18 cellular contexts compared by ENCODE assay signal in the genomic region with DNA sequence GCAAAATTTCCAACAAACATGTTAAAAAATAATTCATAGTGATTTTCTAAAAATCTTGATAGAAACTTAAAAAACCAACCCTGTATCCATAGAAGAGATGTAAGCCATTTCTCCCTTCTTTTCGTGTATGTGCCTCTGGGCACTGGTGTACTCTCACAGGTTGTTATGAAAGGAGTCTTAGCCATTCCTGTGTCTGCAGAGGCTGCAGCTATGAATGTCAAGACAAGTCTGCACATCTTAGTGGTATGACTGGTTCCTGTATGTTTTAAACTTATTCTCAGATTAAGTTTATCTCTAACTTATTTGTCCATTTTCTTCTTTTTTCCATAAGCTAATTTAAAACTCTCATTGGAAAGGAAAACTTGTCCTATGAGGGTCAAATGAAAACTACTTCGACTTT.
"Had no signal": no experiment of that assay in that cellular context is flagged by ENCODE, and none has a peak within 500 bp of the region (broad histone marks: within the 10 kb centered on the region; RNA-seq: fewer than 3 reads in every experiment).

No MANE protein-coding gene starts in this region.

- H3K4me1 ChIP-seq: suprapubic skin, thyroid gland had no signal

- H3K4me3 Mint-ChIP-seq: dendritic cell treated with granulocyte-macrophage colony-stimulating factor and Interleukin-4, amounts not matched to agents 40 ng/mL and 50 ng/mL, for 4 days; effector memory CD8-positive, alpha-beta T cell; naive thymus-derived CD8-positive, alpha-beta T cell; stimulated activated effector memory CD8-positive, alpha-beta T cell treated with anti-CD3 and anti-CD28 coated beads, Interleukin-12 subunit alpha, Interleukin-12 subunit beta, amount 100 ng/mL, for 72 hours; type B pancreatic cell had no signal

- H3K4me3 ChIP-seq: hepatocyte, mucosa of descending colon, suprapubic skin, thyroid gland had no signal

- DNase-seq: effector memory CD8-positive, alpha-beta T cell; erythroblast; head of caudate nucleus; mucosa of descending colon; naive thymus-derived CD8-positive, alpha-beta T cell; right cardiac atrium; small intestine; stimulated activated CD4-positive, alpha-beta T cell treated with anti-CD3 and anti-CD28 coated beads, Interleukin-4, amount 100 ng/mL, for 1 hour; stimulated activated CD8-positive, alpha-beta memory T cell treated with anti-CD3 and anti-CD28 coated beads, Interleukin-4, amount 100 ng/mL, for 48 hours; stimulated activated naive CD8-positive, alpha-beta T cell treated with anti-CD3 and anti-CD28 coated beads, Interleukin-15, Interleukin-2, amounts not matched to agents 100 U/mL and 50 U/mL, for 24 hours; thyroid gland had no signal

- H3K36me3 Mint-ChIP-seq: naive thymus-derived CD8-positive, alpha-beta T cell; type B pancreatic cell had no signal

- H3K27ac Mint-ChIP-seq: dendritic cell treated with granulocyte-macrophage colony-stimulating factor and Interleukin-4, amounts not matched to agents 40 ng/mL and 50 ng/mL, for 4 days; effector memory CD8-positive, alpha-beta T cell; type B pancreatic cell had no signal

- ATAC-seq: effector memory CD8-positive, alpha-beta T cell; left lobe of liver; mucosa of descending colon; naive thymus-derived CD8-positive, alpha-beta T cell; right cardiac atrium; stimulated activated effector memory CD8-positive, alpha-beta T cell treated with anti-CD3 and anti-CD28 coated beads, Interleukin-12 subunit alpha, Interleukin-12 subunit beta, amount 100 ng/mL, for 72 hours; stimulated activated naive CD8-positive, alpha-beta T cell treated with anti-CD3 and anti-CD28 coated beads, Interleukin-15, Interleukin-2, amounts not matched to agents 100 U/mL and 50 U/mL, for 24 hours had no signal

- H3K9me3 Mint-ChIP-seq: dendritic cell treated with granulocyte-macrophage colony-stimulating factor and Interleukin-4, amounts not matched to agents 40 ng/mL and 50 ng/mL, for 4 days; effector memory CD8-positive, alpha-beta T cell; naive thymus-derived CD8-positive, alpha-beta T cell; stimulated activated effector memory CD8-positive, alpha-beta T cell treated with anti-CD3 and anti-CD28 coated beads, Interleukin-12 subunit alpha, Interleukin-12 subunit beta, amount 100 ng/mL, for 72 hours; type B pancreatic cell had no signal

- H3K27me3 Mint-ChIP-seq: effector memory CD8-positive, alpha-beta T cell; naive thymus-derived CD8-positive, alpha-beta T cell; type B pancreatic cell had no signal

- H3K27me3 ChIP-seq: hepatocyte, suprapubic skin, thyroid gland had no signal

- H3K27ac ChIP-seq: hepatocyte, neutrophil, suprapubic skin, thyroid gland had no signal

- H3K9me3 ChIP-seq: mucosa of descending colon, neutrophil, suprapubic skin, thyroid gland had no signal

- H3K36me3 ChIP-seq: neutrophil, suprapubic skin, thyroid gland had no signal
